In the genomic region with DNA sequence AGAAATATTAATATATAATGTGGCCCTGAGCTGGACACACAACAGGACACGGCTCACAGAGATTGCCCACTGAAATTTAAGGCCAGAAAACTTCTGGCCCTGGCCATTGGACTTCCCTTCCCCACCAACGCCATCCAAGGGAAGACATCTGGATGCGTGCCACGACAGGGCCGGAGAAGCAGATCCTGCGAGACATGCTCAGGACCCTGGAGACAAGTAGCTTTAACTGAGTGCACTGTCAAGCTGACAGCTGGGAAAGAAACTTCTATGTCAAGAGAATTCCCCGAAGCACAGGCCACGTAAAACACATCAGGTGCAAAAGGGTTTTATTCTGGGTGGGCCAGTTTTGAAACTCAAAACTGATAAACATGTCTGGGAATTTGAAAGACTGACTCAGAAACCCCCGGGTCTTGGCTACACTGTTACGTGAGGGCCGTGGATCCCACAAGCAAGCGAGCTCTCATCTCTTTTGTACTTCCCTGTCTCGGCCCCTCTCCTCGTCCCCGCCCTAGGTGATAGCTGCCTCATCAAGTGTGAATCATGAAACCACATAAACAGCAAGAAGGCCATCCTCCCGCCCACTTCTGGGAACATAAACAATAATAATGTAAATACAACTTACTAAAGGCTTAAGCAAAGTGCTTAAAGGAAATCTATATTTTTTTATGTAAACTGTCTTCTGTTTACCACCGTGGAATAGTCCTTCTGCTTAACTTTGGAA, we compare ENCODE assay signal across 15 cellular contexts.
DNase-seq lines count a peak whose midpoint lies in the region; ATAC-seq, FAIRE-seq and TF ChIP-seq lines count a peak whose summit lies in the region.
"Had no signal": no experiment of that assay in that cellular context is flagged by ENCODE, and none has a peak within 500 bp of the region (broad histone marks: within the 10 kb centered on the region; RNA-seq: fewer than 3 reads in every experiment).

No MANE protein-coding gene starts in this region.

- H2AFZ ChIP-seq in K562 (ENCODE audit: low read depth, low read length), result peak overlapping the region; percentile 71

- TF ChIP-seq POLR2A in K562 (conservative IDR thresholded peaks at IDR 0.05) (no peak), transverse colon (IDR thresholded peaks at IDR 0.05) (no peak)

- in situ Hi-C loops in K562 (cut with MboI) (no loop called here), transverse colon (cut with MboI; ENCODE audit: low pct_ligation_motif_present in 1 of 4, low pct_unique_long_range_greater_than_20kb in 1 of 4, low sequenced_read_pairs in 3 of 4) (no loop called here), GM13976 (cut with MboI; ENCODE audit: low sequenced_read_pairs, unreplicated experiment) (no loop called here)

- ATAC-seq in Right ventricle myocardium inferior (peak; percentile 83), K562 (peak; percentile 63), left cardiac atrium (peak in 1 of 2 donors; percentile 74)

- DNase-seq in Right ventricle myocardium inferior (ENCODE audit: missing footprints) (peak; percentile 65), cardiac septum (ENCODE audit: low spot score) (no peak), K562 (ENCODE audit: extremely low read depth in 1 of 4, low spot score in 3 of 4) (peak in 2 of 4 experiments; percentile 22), left cardiac atrium (peak; percentile 30), transverse colon (peak; percentile 12), germinal center (ENCODE audit: low spot score) (no peak), GM13976 (ENCODE audit: low spot score) (no peak), NCI-H510A treated with DMSO at 0.1 percent for 48 hours (lab: John Stamatoyannopoulos, UW) (no peak)
- DNase-seq: activated CD4-positive, CD25-positive, alpha-beta regulatory T cell treated with anti-CD3 and anti-CD28 coated beads, Interleukin-2, amount 50 U/mL, for 72 hours; adrenal gland; NCI-H2107; occipital lobe had no signal

- no peaks in the 10 kb centered on the region for H3K79me2 ChIP-seq in K562 (ENCODE audit: control insufficient read depth, insufficient read depth, low read length)

- H3K9me1 ChIP-seq in K562 (ENCODE audit: control insufficient read depth, insufficient read depth, low read length), result no peaks in the 10 kb centered on the region

- H3K9me3 ChIP-seq in K562 (replicated peaks; ENCODE audit: control insufficient read depth, insufficient read depth, low read depth, low read length) (no peaks in the 10 kb centered on the region), transverse colon (no peaks in the 10 kb centered on the region)
- H3K9me3 ChIP-seq: adrenal gland, tibial nerve had no signal

- CTCF ChIA-PET in K562 (lab: Yijun Ruan, JAX; ENCODE audit: low intra/inter-chr PET ratio), result no interaction called here

- no peak for TF ChIP-seq EP300 in K562 (IDR thresholded peaks at IDR 0.05; ENCODE audit: low read length)
- TF ChIP-seq EP300 in transverse colon (IDR thresholded peaks at IDR 0.05; ENCODE audit: low read depth), result no peak

- no peaks in the 10 kb centered on the region for H3K27me3 ChIP-seq in K562 (ENCODE audit: control insufficient read depth in 2 of 2, insufficient read depth in 2 of 2, low read length in 2 of 2)
- no peaks in the 10 kb centered on the region for H3K27me3 ChIP-seq in transverse colon
- H3K27me3 ChIP-seq: adrenal gland, tibial nerve had no signal

- H3K4me1 ChIP-seq in K562 (replicated peaks in 1 of 2; ENCODE audit: control insufficient read depth in 2 of 2, insufficient read depth in 2 of 2, low read length in 2 of 2) (peaks cover 3 to 10% of the 10 kb centered on the region in 2 experiments; a peak in 3 of 5 replicates), transverse colon (peaks cover 0 to 8% (median 1%) of the 10 kb centered on the region in 4 donors)
- H3K4me1 ChIP-seq: adrenal gland had no signal

- H3K36me3 ChIP-seq in K562 (ENCODE audit: control insufficient read depth, insufficient read depth, low read length) (no peaks in the 10 kb centered on the region), transverse colon (no peaks in the 10 kb centered on the region)
- H3K36me3 ChIP-seq: adrenal gland, tibial nerve had no signal

- intact Hi-C loops in Right ventricle myocardium inferior (cut with DNase I), result no loop called here
- intact Hi-C loops in cardiac septum (cut with DNase I), result no loop called here
- intact Hi-C loops in K562 (cut with micrococcal nuclease), result no loop called here
- intact Hi-C loops in left cardiac atrium (cut with DNase I), result no loop called here
- intact Hi-C loops in transverse colon (cut with DNase I; ENCODE audit: low total_unique reads), result no loop called here

- H3K9ac ChIP-seq in K562 (ENCODE audit: insufficient read depth in 1 of 2, low read depth in 2 of 2, low read length in 2 of 2), result peak overlapping the region in 1 of 2 experiments; percentile 80; a peak in 1 of 4 replicates

- WGBS in K562 (ENCODE audit: insufficient coverage, low coverage, missing lambda C conversion rate), result 45% methylated on average over 17 of the region's 17 CpGs
- 60 to 71% methylated on average over 9 to 17 of the region's 17 CpGs for WGBS in transverse colon (ENCODE audit: low coverage in 1 of 2), 2 donors

- FAIRE-seq in K562 (lab: Jason Lieb, UNC), result peak; percentile 56
- FAIRE-seq: A204.1, D721Med had no signal

- no TSS peak for BruUV-seq in K562 (replicated peaks; lab: Mats Ljungman, UMichigan)

- H3K27ac ChIP-seq in K562 (ENCODE audit: extremely low read depth, low read depth, low read length) (peak overlapping the region; percentile 0; the same call in 1 of the 3 replicates), transverse colon (no peak overlapping the region)
- H3K27ac ChIP-seq: adrenal gland had no signal

- POLR2A ChIA-PET in K562 (lab: Yijun Ruan, JAX), result interaction anchor here (1.2 to 2.5 kb wide), 5 partner anchors 9 to 37 kb away, joined by 3 to 8 read pairs (median 4); no protein-coding TSS in a partner anchor

- peak overlapping the region; percentile 20; the same call in 1 of the 2 replicates for H3K4me2 ChIP-seq in K562 (ENCODE audit: insufficient read depth, low read length)

- H3K4me3 ChIP-seq in K562, result no peak overlapping the region
- H3K4me3 ChIP-seq in transverse colon, result no peak overlapping the region
- H3K4me3 ChIP-seq: adrenal gland, tibial nerve had no signal

- TF ChIP-seq CTCF in K562 (IDR thresholded peaks at IDR 0.05 in 2 of 3, conservative IDR thresholded peaks at IDR 0.05 in 1 of 3; ENCODE audit: insufficient read depth in 2 of 3, low read depth in 1 of 3, low read length in 3 of 3) (no peak), transverse colon (IDR thresholded peaks at IDR 0.05) (no peak), GM13976 (IDR thresholded peaks at IDR 0.05; ENCODE audit: borderline replicate concordance, control extremely low read depth, extremely low read depth, insufficient read depth, missing control alignments) (no peak)

- H4K20me1 ChIP-seq in K562 (replicated peaks; ENCODE audit: control insufficient read depth, insufficient read depth, low read length), result no peaks in the 10 kb centered on the region

- TF ChIP-seq RAD21 in K562 (CRISPR knock-in tag; conservative IDR thresholded peaks at IDR 0.05 in 1 of 2, IDR thresholded peaks at IDR 0.05 in 1 of 2), result no peak

TF ChIP-seq in K562, 482 proteins besides CTCF, POLR2A, EP300 and RAD21 (continues in another document):
- TF ChIP-seq ATF1 (CRISPR knock-in tag; IDR thresholded peaks at IDR 0.05), result no peak
- TF ChIP-seq ATF1 (tag; IDR thresholded peaks at IDR 0.05), result 0 out of 2 replicates have a peak, but pooled peaks have one; percentile 15
- TF ChIP-seq, protein P1, sequence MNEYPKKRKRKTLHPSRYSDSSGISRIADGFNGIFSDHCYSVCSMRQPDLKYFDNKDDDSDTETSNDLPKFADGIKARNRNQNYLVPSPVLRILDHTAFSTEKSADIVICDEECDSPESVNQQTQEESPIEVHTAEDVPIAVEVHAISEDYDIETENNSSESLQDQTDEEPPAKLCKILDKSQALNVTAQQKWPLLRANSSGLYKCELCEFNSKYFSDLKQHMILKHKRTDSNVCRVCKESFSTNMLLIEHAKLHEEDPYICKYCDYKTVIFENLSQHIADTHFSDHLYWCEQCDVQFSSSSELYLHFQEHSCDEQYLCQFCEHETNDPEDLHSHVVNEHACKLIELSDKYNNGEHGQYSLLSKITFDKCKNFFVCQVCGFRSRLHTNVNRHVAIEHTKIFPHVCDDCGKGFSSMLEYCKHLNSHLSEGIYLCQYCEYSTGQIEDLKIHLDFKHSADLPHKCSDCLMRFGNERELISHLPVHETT (CRISPR knock-in tag; conservative IDR thresholded peaks at IDR 0.05 in 1 of 2, IDR thresholded peaks at IDR 0.05 in 1 of 2), result peak in 1 of 2 experiments; percentile 28; a peak in 1 of 4 replicates
- TF ChIP-seq DIDO1 (tag; IDR thresholded peaks at IDR 0.05; ENCODE audit: low read depth), result no peak
- TF ChIP-seq, protein P2, sequence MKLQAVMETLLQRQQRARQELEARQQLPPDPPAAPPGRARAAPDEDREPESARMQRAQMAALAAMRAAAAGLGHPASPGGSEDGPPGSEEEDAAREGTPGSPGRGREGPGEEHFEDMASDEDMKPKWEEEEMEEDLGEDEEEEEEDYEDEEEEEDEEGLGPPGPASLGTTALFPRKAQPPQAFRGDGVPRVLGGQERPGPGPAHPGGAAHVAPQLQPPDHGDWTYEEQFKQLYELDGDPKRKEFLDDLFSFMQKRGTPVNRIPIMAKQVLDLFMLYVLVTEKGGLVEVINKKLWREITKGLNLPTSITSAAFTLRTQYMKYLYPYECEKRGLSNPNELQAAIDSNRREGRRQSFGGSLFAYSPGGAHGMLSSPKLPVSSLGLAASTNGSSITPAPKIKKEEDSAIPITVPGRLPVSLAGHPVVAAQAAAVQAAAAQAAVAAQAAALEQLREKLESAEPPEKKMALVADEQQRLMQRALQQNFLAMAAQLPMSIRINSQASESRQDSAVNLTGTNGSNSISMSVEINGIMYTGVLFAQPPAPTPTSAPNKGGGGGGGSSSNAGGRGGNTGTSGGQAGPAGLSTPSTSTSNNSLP (IDR thresholded peaks at IDR 0.05; ENCODE audit: borderline replicate concordance, low read depth, low read length), result 0 out of 2 replicates have a peak, but pooled peaks have one; percentile 10
- no peak for TF ChIP-seq THRAP3 (IDR thresholded peaks at IDR 0.05; ENCODE audit: borderline replicate concordance)
- TF ChIP-seq JUND (IDR thresholded peaks at IDR 0.05; ENCODE audit: borderline replicate concordance, low read depth, low read length), result 0 out of 2 replicates have a peak, but pooled peaks have one; percentile 21
- no peak for TF ChIP-seq JUND (tag; IDR thresholded peaks at IDR 0.05; ENCODE audit: borderline replicate concordance, low read depth, low read length)
- TF ChIP-seq FOSL1 (tag; conservative IDR thresholded peaks at IDR 0.05), result peak; percentile 73
- 0 out of 4 replicates have a peak, but pooled peaks of 1 of the 2 experiments have one; percentile 16 for TF ChIP-seq NRF1 (conservative IDR thresholded peaks at IDR 0.05 in 1 of 2, IDR thresholded peaks at IDR 0.05 in 1 of 2)

Comparison
In these comparisons a context has a peak if more than half of its experiments do, and no peak if none do; other contexts are left out.
1. DNase-seq: peak in Right ventricle myocardium inferior (single experiment), left cardiac atrium (single experiment) and transverse colon (single experiment); none in cardiac septum (single experiment), germinal center (single experiment), GM13976 (single experiment) and NCI-H510A treated with DMSO at 0.1 percent for 48 hours (single experiment).